ENCODE assay signal across 26 cellular contexts in the genomic region with DNA sequence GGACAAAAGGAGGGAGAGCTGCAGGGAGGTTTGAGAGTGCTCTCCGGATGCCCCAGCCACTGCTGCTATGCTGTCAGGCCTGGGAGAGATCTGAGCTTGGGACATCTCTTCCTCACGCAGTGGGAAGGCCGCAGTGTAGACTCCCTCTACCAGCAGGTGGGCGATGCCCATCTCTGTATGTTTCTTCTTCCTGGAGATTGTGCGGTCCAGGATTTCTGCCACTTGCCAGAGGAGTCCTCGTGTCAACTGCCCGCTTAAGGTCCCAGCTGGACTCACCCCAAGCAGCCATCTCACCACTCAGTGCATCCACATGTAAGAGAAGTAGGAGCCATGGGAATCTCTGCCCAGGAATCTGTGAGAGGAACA. TPM values are rescaled to one million over a fixed set of nuclear protein-coding genes. Genes with fewer than 3 reads are reported as not detected.
A peak's percentile ranks its signal among the peaks of the same experiment; 100 is the strongest.
DNase-seq lines count a peak whose midpoint lies in the region; ATAC-seq, FAIRE-seq and TF ChIP-seq lines count a peak whose summit lies in the region.
"Had no signal": no experiment of that assay in that cellular context is flagged by ENCODE, and none has a peak within 500 bp of the region (broad histone marks: within the 10 kb centered on the region; RNA-seq: fewer than 3 reads in every experiment).

No MANE protein-coding gene starts in this region.

- no peak overlapping the region for H3K4ac ChIP-seq in H9 (ENCODE audit: low read depth, low read length)

- peaks cover 9% of the 10 kb centered on the region for H3K23me2 ChIP-seq in H9 (ENCODE audit: insufficient read length, low read depth, low read length, poor library complexity, severe bottlenecking)

- H4K91ac ChIP-seq in H9 (ENCODE audit: insufficient read length, low read depth, low read length), result no peak overlapping the region

- peaks cover 4% of the 10 kb centered on the region for H4K20me1 ChIP-seq in H9 (ENCODE audit: control insufficient read depth, insufficient read depth, insufficient read length)

- no peak overlapping the region for H3K18ac ChIP-seq in H9 (ENCODE audit: insufficient read length, low read depth, low read length)

- no peak overlapping the region for H2AK5ac ChIP-seq in H9 (ENCODE audit: insufficient read length, low read length)

- POLR2A ChIA-PET in RWPE1 (lab: Yijun Ruan, JAX; ENCODE audit: low non-redundant PET), result no interaction called here

- H3K27me3 ChIP-seq in H9 (ENCODE audit: insufficient read depth, low read length), result peaks cover 19% of the 10 kb centered on the region; the same call in 1 of the 2 replicates
- H3K27me3 ChIP-seq in parathyroid adenoma (ENCODE audit: control insufficient read depth, insufficient read depth, low read length), result no peaks in the 10 kb centered on the region
- no peaks in the 10 kb centered on the region for H3K27me3 ChIP-seq in WERI-Rb-1 (ENCODE audit: insufficient read depth, low read depth, severe bottlenecking)
- H3K27me3 ChIP-seq: BE2C, SJCRH30 had no signal

- peak overlapping the region in 1 of 2 donors; percentile 37 for H3K4me3 ChIP-seq in kidney (ENCODE audit: low read length in 2 of 2)
- H3K4me3 ChIP-seq in parathyroid adenoma (ENCODE audit: low read depth, low read length), result no peak overlapping the region
- no peak overlapping the region for H3K4me3 ChIP-seq in WERI-Rb-1 (ENCODE audit: low read depth, low read length)
- H3K4me3 ChIP-seq: HAP-1, SJCRH30 had no signal

- no peak overlapping the region for H2AFZ ChIP-seq in H9 (ENCODE audit: low read length)
- peak overlapping the region; percentile 79 for H2AFZ ChIP-seq in parathyroid adenoma

- H3K56ac ChIP-seq in H9 (ENCODE audit: insufficient read length, low read depth, low read length), result no peak overlapping the region

- WGBS in H9 (ENCODE audit: extremely low coverage, insufficient read length, low lambda C conversion rate), result no CpG with 5 or more reads among the region's 7 CpGs

- intact Hi-C loops in kidney (cut with DNase I), result no loop called here

- no peak overlapping the region for H4K8ac ChIP-seq in H9 (replicated peaks; ENCODE audit: insufficient read length, low read depth, low read length)

- no peaks in the 10 kb centered on the region for H3K36me3 ChIP-seq in kidney (ENCODE audit: control insufficient read depth in 1 of 2, insufficient read depth in 2 of 2, low read length in 2 of 2)
- no peaks in the 10 kb centered on the region for H3K36me3 ChIP-seq in parathyroid adenoma (ENCODE audit: control insufficient read depth, insufficient read depth, low read length)
- H3K36me3 ChIP-seq in WERI-Rb-1, result no peaks in the 10 kb centered on the region
- H3K36me3 ChIP-seq: BE2C, brain microvascular endothelial cell, HAP-1, SJCRH30 had no signal

- H3K79me2 ChIP-seq in H9 (ENCODE audit: insufficient read depth, low read length) (no peaks in the 10 kb centered on the region), parathyroid adenoma (no peaks in the 10 kb centered on the region)

- H3K9me3 Mint-ChIP-seq in H9 (no peaks in the 10 kb centered on the region; a peak in 2 of 5 replicates), brain (peaks cover 0 to 21% (median 9%) of the 10 kb centered on the region in 5 experiments)
- H3K9me3 Mint-ChIP-seq: activated B cell treated with CpG ODN at 0.5 μM for 24 hours; stimulated activated naive CD8-positive, alpha-beta T cell treated with anti-CD3 and anti-CD28 coated beads, Interleukin-15, Interleukin-2, amounts not matched to agents 100 ng/mL and 50 ng/mL, for 24 hours had no signal

- FAIRE-seq in kidney (lab: Jason Lieb, UNC), result no peak
- FAIRE-seq: GM12892, RCC 7860 had no signal

- DNase-seq in H9 (no peak), kidney (peak; percentile 37), RWPE1 (ENCODE audit: low spot score) (no peak), WERI-Rb-1 (no peak), NAMALWA (ENCODE audit: low spot score) (no peak)
- DNase-seq in stimulated activated naive CD8-positive, alpha-beta T cell treated with anti-CD3 and anti-CD28 coated beads, Interleukin-15, Interleukin-2, amounts not matched to agents 100 U/mL and 50 U/mL, for 24 hours, result no peak
- DNase-seq: activated B cell treated with CpG ODN at 0.5 μM for 24 hours; activated CD8-positive, alpha-beta memory T cell treated with anti-CD3 and anti-CD28 coated beads, Interleukin-2, amount 10 ng/mL, durations not matched to agents 7 days and 5 days; activated naive CD4-positive, alpha-beta T cell treated with Interleukin-2 at 50 U/mL for 16 hours; activated T-cell treated with anti-CD3 and anti-CD28 coated beads, Interleukin-2, amount 50 U/mL, for 48 hours; BE2C; brain microvascular endothelial cell; effector CD4-positive, alpha-beta T cell; immature natural killer cell; NCI-H1436; NCI-H2081 treated with DMSO at 0.1 percent for 48 hours; NCI-H345; SJCRH30 had no signal

- no peak overlapping the region for H4K5ac ChIP-seq in H9 (ENCODE audit: insufficient read length, low read depth, low read length)

- CTCF ChIA-PET in RWPE1 (lab: Yijun Ruan, JAX), result interaction anchor here (0.6 kb wide), 1 partner anchor 288 kb away, joined by 3 read pairs; no protein-coding TSS in a partner anchor

- no peak overlapping the region for H3T11ph ChIP-seq in H9 (ENCODE audit: low read length)

- no peak overlapping the region for H2BK5ac ChIP-seq in H9 (ENCODE audit: insufficient read length, low read length)

- no peak for ATAC-seq in stimulated activated naive CD8-positive, alpha-beta T cell treated with anti-CD3 and anti-CD28 coated beads, Interleukin-15, Interleukin-2, amounts not matched to agents 100 U/mL and 50 U/mL, for 24 hours
- ATAC-seq: activated CD8-positive, alpha-beta memory T cell treated with anti-CD3 and anti-CD28 coated beads, Interleukin-2, amount 10 ng/mL, durations not matched to agents 7 days and 5 days had no signal

- H3K9me3 ChIP-seq in H9 (ENCODE audit: control insufficient read depth, low read depth, low read length), result no peaks in the 10 kb centered on the region
- no peaks in the 10 kb centered on the region for H3K9me3 ChIP-seq in kidney (ENCODE audit: control insufficient read depth in 1 of 2, low read length in 2 of 2)
- H3K9me3 ChIP-seq in parathyroid adenoma (ENCODE audit: control insufficient read depth, low read length), result no peaks in the 10 kb centered on the region
- H3K9me3 ChIP-seq in WERI-Rb-1 (ENCODE audit: severe bottlenecking), result no peaks in the 10 kb centered on the region
- H3K9me3 ChIP-seq: BE2C, HAP-1, SJCRH30 had no signal

- no peaks in the 10 kb centered on the region for H3K79me1 ChIP-seq in H9 (ENCODE audit: insufficient read depth, low read depth, low read length, poor library complexity, severe bottlenecking)

- H3K4me1 Mint-ChIP-seq in H9 (peaks cover 20 to 23% of the 10 kb centered on the region in 2 experiments), brain (peaks cover 18% of the 10 kb centered on the region)

- H2BK15ac ChIP-seq in H9 (ENCODE audit: low read depth, low read length), result no peak overlapping the region

- no peak overlapping the region for H3K23ac ChIP-seq in H9 (ENCODE audit: insufficient read length, low read depth, low read length)

- peak overlapping the region; percentile 65 for H3K4me2 ChIP-seq in H9 (ENCODE audit: insufficient read depth, insufficient read length, low read length)
- peak overlapping the region; percentile 53 for H3K4me2 ChIP-seq in parathyroid adenoma (ENCODE audit: low read length)
- H3K4me2 ChIP-seq: KMS-11 had no signal

- no peak overlapping the region for H2BK20ac ChIP-seq in H9 (ENCODE audit: low read depth, low read length, poor library complexity, severe bottlenecking)

- peaks cover 75% of the 10 kb centered on the region for H3K27me3 Mint-ChIP-seq in H9 (ENCODE audit: low read depth)
- peaks cover 77% of the 10 kb centered on the region for H3K27me3 Mint-ChIP-seq in brain

- no peak overlapping the region; the same call in 1 of the 2 replicates for H3K14ac ChIP-seq in H9 (ENCODE audit: insufficient read depth, low read length)

- H3K27ac ChIP-seq in H9 (ENCODE audit: insufficient read length, low read depth, low read length) (no peak overlapping the region), kidney (ENCODE audit: low read depth in 2 of 2, low read length in 2 of 2) (peak overlapping the region in 1 of 2 donors; percentile 47), parathyroid adenoma (no peak overlapping the region), RWPE1 (no peak overlapping the region), WERI-Rb-1 (no peak overlapping the region)
- H3K27ac ChIP-seq: brain microvascular endothelial cell, epithelial cell of prostate, KMS-11, SJCRH30 had no signal

- H3K9ac ChIP-seq in H9 (ENCODE audit: extremely low read depth, insufficient read length, low read length) (no peak overlapping the region), kidney (ENCODE audit: low read length in 2 of 2) (peak overlapping the region in 1 of 2 donors; percentile 46), parathyroid adenoma (no peak overlapping the region)
- H3K9ac ChIP-seq: KMS-11 had no signal

- H3K27ac Mint-ChIP-seq in H9 (no peak overlapping the region), brain (peak overlapping the region in 1 of 5 experiments; percentile 43)
- H3K27ac Mint-ChIP-seq: activated B cell treated with CpG ODN at 0.5 μM for 24 hours; activated CD8-positive, alpha-beta memory T cell treated with anti-CD3 and anti-CD28 coated beads, Interleukin-2, amount 10 ng/mL, durations not matched to agents 7 days and 5 days; immature natural killer cell; stimulated activated naive CD8-positive, alpha-beta T cell treated with anti-CD3 and anti-CD28 coated beads, Interleukin-15, Interleukin-2, amounts not matched to agents 100 ng/mL and 50 ng/mL, for 24 hours had no signal

- H3K36me3 Mint-ChIP-seq in H9 (ENCODE audit: insufficient read depth in 1 of 3, low read depth in 3 of 3) (no peaks in the 10 kb centered on the region), brain (no peaks in the 10 kb centered on the region)
- H3K36me3 Mint-ChIP-seq: activated CD8-positive, alpha-beta memory T cell treated with anti-CD3 and anti-CD28 coated beads, Interleukin-2, amount 10 ng/mL, durations not matched to agents 7 days and 5 days had no signal

- H3K4me3 Mint-ChIP-seq in H9 (peak overlapping the region; percentile 69 to 83), brain (peak overlapping the region; percentile 35 to 75 (median 54))
- H3K4me3 Mint-ChIP-seq: activated B cell treated with CpG ODN at 0.5 μM for 24 hours; activated CD8-positive, alpha-beta memory T cell treated with anti-CD3 and anti-CD28 coated beads, Interleukin-2, amount 10 ng/mL, durations not matched to agents 7 days and 5 days; stimulated activated naive CD8-positive, alpha-beta T cell treated with anti-CD3 and anti-CD28 coated beads, Interleukin-15, Interleukin-2, amounts not matched to agents 100 ng/mL and 50 ng/mL, for 24 hours had no signal

- no peaks in the 10 kb centered on the region for H3K4me1 ChIP-seq in H9 (ENCODE audit: insufficient read depth, low read length)
- peaks cover 0 to 6% of the 10 kb centered on the region in 2 donors for H3K4me1 ChIP-seq in kidney (ENCODE audit: control insufficient read depth in 1 of 2, insufficient read depth in 1 of 2, low read depth in 1 of 2, low read length in 2 of 2)
- no peaks in the 10 kb centered on the region for H3K4me1 ChIP-seq in parathyroid adenoma
- H3K4me1 ChIP-seq: BE2C, HAP-1, SJCRH30 had no signal

- no peak for TF ChIP-seq CTCF in H9 (conservative IDR thresholded peaks at IDR 0.05)
- TF ChIP-seq CTCF in brain (conservative IDR thresholded peaks at IDR 0.05), result no peak
- no peak for TF ChIP-seq CTCF in kidney (IDR thresholded peaks at IDR 0.05; ENCODE audit: borderline replicate concordance, extremely low read depth, insufficient read depth)
- TF ChIP-seq CTCF in parathyroid adenoma (IDR thresholded peaks at IDR 0.05), result no peak
- no peak for TF ChIP-seq CTCF in RWPE1 (conservative IDR thresholded peaks at IDR 0.05; ENCODE audit: low read depth)
- TF ChIP-seq CTCF in WERI-Rb-1 (IDR thresholded peaks at IDR 0.05; ENCODE audit: low read depth, low read length), result no peak

- H2BK120ac ChIP-seq in H9 (ENCODE audit: low read depth, low read length, poor library complexity, severe bottlenecking), result no peak overlapping the region

- no peak overlapping the region for H2BK12ac ChIP-seq in H9 (ENCODE audit: insufficient read length, low read depth, low read length)

RNA-seq across cellular contexts. Expression of gene CPLANE2, which starts 10.9 kb away (rescaled TPM):
- total RNA-seq in H9 (2021), result 6.3 and 7.7 TPM in 2 replicates
- 17.4 TPM for polyA plus RNA-seq in brain (ENCODE audit: insufficient read depth, low read depth, low replicate concordance)
- total RNA-seq in kidney, result 9.4 TPM
- 7.9 TPM for polyA plus RNA-seq in kidney (ENCODE audit: insufficient read depth, low read depth, low replicate concordance)

RNA-seq across cellular contexts. Expression of gene ARHGEF19, which starts 13.7 kb away (rescaled TPM):
- total RNA-seq in H9 (2021) (18.5 and 21.1 TPM in 2 replicates), kidney (8.2 TPM)
- polyA plus RNA-seq in brain (ENCODE audit: insufficient read depth, low read depth, low replicate concordance) (33.6 TPM), kidney (ENCODE audit: insufficient read depth, low read depth, low replicate concordance) (3.5 TPM)
